ENCODE assay signal across 26 cellular contexts in the genomic region with DNA sequence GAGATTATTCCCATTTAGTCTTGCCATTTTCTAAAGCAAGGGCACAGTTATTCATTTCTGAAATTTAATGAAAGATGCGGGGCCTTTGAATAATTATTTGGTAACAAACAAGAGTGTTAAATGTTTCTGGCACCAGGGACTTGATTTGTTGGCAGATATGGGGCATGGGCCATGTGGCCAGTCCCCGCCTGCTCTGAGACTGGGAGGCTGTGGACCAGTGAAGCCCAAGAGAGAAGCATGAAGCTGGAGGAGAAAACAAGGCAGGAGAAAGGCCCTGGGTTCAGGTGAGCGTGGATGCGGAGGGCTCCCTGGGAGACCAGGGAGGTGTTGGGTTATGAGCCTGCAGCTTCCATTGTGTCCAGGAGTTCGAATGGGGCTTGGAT.
"Had no signal": no experiment of that assay in that cellular context is flagged by ENCODE, and none has a peak within 500 bp of the region (broad histone marks: within the 10 kb centered on the region; RNA-seq: fewer than 3 reads in every experiment).

No MANE protein-coding gene starts in this region.

- H3K27me3 ChIP-seq: MG63 had no signal

- H3K4me3 ChIP-seq: MG63, PC-9 had no signal

- DNase-seq: activated CD4-positive, alpha-beta memory T cell treated with anti-CD3 and anti-CD28 coated beads, Interleukin-2, amount 10 ng/mL, durations not matched to agents 7 days and 5 days; activated CD4-positive, alpha-beta T cell treated with anti-CD3 and anti-CD28 coated beads for 1 hour; activated CD4-positive, alpha-beta T cell treated with anti-CD3 and anti-CD28 coated beads for 48 hours; activated CD4-positive, CD25-positive, alpha-beta regulatory T cell; activated gamma-delta T cell; activated naive CD4-positive, alpha-beta T cell treated with anti-CD3 and anti-CD28 coated beads for 36 hours; activated naive CD8-positive, alpha-beta T cell treated with anti-CD3 and anti-CD28 coated beads, Interleukin-2, amount 50 U/mL, for 24 hours; activated T-cell treated with anti-CD3 and anti-CD28 coated beads, Interleukin-2, amount 50 U/mL, for 24 hours; anterior cingulate cortex; Kasumi-1; KG1; MG63; NCI-H1048; NCI-H1105 treated with DMSO at 0.1 percent for 48 hours; NCI-H1436; NCI-H1694; NCI-H1930; NCI-H2081 treated with DMSO at 0.1 percent for 48 hours; NCI-H226; NCI-H446 treated with DMSO at 0.1 percent for 48 hours; PC-9; Right ventricle myocardium superior; SW 1271; T1000; WERI-Rb-1 had no signal

- H3K9me3 ChIP-seq: MG63 had no signal

- H3K36me3 ChIP-seq: MG63, WERI-Rb-1 had no signal

- H3K27ac ChIP-seq: PC-9, RWPE1, WERI-Rb-1 had no signal
